Comparison of ENCODE assay signal across 13 cellular contexts in the genomic region with DNA sequence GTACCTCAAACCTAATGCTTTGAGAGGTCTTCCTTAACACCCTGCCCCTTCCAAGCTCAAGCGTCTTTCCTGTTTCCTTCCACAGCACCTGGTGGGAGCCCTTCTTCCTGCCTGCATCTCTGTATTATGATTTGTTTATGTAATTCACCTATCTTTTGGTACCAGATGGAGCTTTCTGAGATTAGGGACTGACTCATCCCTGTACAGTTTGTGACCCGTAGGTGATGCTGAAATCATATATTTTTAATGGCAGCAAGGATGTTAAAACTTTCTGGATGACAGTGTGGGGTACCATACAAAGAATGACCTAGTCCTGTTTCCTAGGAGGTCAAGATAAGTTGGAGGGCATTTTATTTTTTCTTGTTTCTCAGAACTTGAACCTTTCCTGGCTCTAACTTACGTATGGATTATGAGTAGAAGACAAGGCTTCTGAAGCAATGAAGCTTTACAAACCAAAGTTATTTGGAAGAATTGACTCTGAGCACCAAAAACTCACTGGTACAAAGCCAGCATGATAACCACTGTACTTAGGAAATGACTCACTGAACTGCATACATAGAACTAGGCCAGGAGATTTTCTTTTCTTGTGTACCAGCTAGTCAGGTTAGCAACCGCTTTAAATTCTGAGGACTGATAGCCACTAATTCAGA. TPM values are rescaled to one million over a fixed set of nuclear protein-coding genes. Genes with fewer than 3 reads are reported as not detected.
DNase-seq lines count a peak whose midpoint lies in the region; ATAC-seq and TF ChIP-seq lines count a peak whose summit lies in the region.
"Had no signal": no experiment of that assay in that cellular context is flagged by ENCODE, and none has a peak within 500 bp of the region (broad histone marks: within the 10 kb centered on the region; RNA-seq: fewer than 3 reads in every experiment).

No MANE protein-coding gene starts in this region.

- H3K27me3 ChIP-seq in mammary epithelial cell (ENCODE audit: insufficient read depth, low read length) = peaks cover 2% of the 10 kb centered on the region
- H3K27me3 ChIP-seq in breast epithelium = no peaks in the 10 kb centered on the region
- H3K27me3 ChIP-seq in sigmoid colon = no peaks in the 10 kb centered on the region
- H3K27me3 ChIP-seq: BLaER1 treated with 17β-estradiol and CSF1 and Interleukin-3, amounts not matched to agents 10 nM and 100 nM; dorsolateral prefrontal cortex had no signal

- no peaks in the 10 kb centered on the region for H3K4me1 ChIP-seq in mammary epithelial cell (ENCODE audit: insufficient read depth, low read length)
- no peaks in the 10 kb centered on the region for H3K4me1 ChIP-seq in breast epithelium
- H3K4me1 ChIP-seq in sigmoid colon = no peaks in the 10 kb centered on the region

- H3K36me3 ChIP-seq in mammary epithelial cell (ENCODE audit: insufficient read depth, low read length) (no peaks in the 10 kb centered on the region), breast epithelium (no peaks in the 10 kb centered on the region), sigmoid colon (no peaks in the 10 kb centered on the region)
- H3K36me3 ChIP-seq: BLaER1 treated with 17β-estradiol and CSF1 and Interleukin-3, amounts not matched to agents 10 nM and 100 nM had no signal

- H4K20me1 ChIP-seq in mammary epithelial cell (ENCODE audit: insufficient read depth, low read length) = no peaks in the 10 kb centered on the region
- H4K20me1 ChIP-seq: BLaER1 treated with 17β-estradiol and CSF1 and Interleukin-3, amounts not matched to agents 10 nM and 100 nM had no signal

- peak; percentile 71 for ATAC-seq in HG03175 (IDR thresholded peaks at IDR 0.05; ENCODE audit: unreplicated experiment)
- ATAC-seq: mucosa of descending colon had no signal

- BruUV-seq in mammary epithelial cell (replicated peaks; lab: Mats Ljungman, UMichigan) = no TSS peak

- CTCF ChIA-PET in mammary epithelial cell (lab: Charles Lee; ENCODE audit: low non-redundant PET) = no interaction called here

- no peak overlapping the region for H3K4me2 ChIP-seq in mammary epithelial cell (ENCODE audit: insufficient read depth, low read depth, low read length)

- no peaks in the 10 kb centered on the region for H3K79me2 ChIP-seq in mammary epithelial cell (ENCODE audit: insufficient read depth, low read length)

- TF ChIP-seq POLR2A in breast epithelium (IDR thresholded peaks at IDR 0.05) (no peak), sigmoid colon (IDR thresholded peaks at IDR 0.05) (no peak)

- DNase-seq in mammary epithelial cell = peak; percentile 19
- no peak for DNase-seq in breast epithelium (ENCODE audit: low spot score in 2 of 2)
- DNase-seq in amniotic epithelial cell (ENCODE audit: low read depth) = peak; percentile 36
- no peak for DNase-seq in AG08396 (ENCODE audit: low spot score)
- no peak for DNase-seq in NCI-H1048 (lab: John Stamatoyannopoulos, UW)
- DNase-seq in stimulated activated CD4-positive, alpha-beta T cell treated with anti-CD3 and anti-CD28 coated beads, Interleukin-12 subunit alpha, Interleukin-12 subunit beta, amount 100 ng/mL, for 4 hours = no peak
- no peak for DNase-seq in sigmoid colon
- DNase-seq: dorsolateral prefrontal cortex, mucosa of descending colon, NCI-H2081 treated with DMSO at 0.1 percent for 48 hours had no signal

- TF ChIP-seq CTCF in mammary epithelial cell (conservative IDR thresholded peaks at IDR 0.05 in 1 of 2, IDR thresholded peaks at IDR 0.05 in 1 of 2; ENCODE audit: extremely low read depth in 1 of 2, insufficient read depth in 1 of 2, low read depth in 1 of 2, low read length in 2 of 2) (no peak), breast epithelium (IDR thresholded peaks at IDR 0.05) (no peak), sigmoid colon (IDR thresholded peaks at IDR 0.05) (no peak)

- in situ Hi-C loops in mammary epithelial cell (cut with MboI; ENCODE audit: low sequenced_read_pairs in 2 of 2) = no loop called here

- TF ChIP-seq EP300 in sigmoid colon (IDR thresholded peaks at IDR 0.05) = no peak

- no peak overlapping the region for H3K4me3 ChIP-seq in mammary epithelial cell (replicated peaks in 1 of 3; ENCODE audit: insufficient read depth in 1 of 3, low read depth in 2 of 3, low read length in 3 of 3)
- no peak overlapping the region for H3K4me3 ChIP-seq in breast epithelium
- no peak overlapping the region for H3K4me3 ChIP-seq in sigmoid colon
- H3K4me3 ChIP-seq: BLaER1 treated with 17β-estradiol and CSF1 and Interleukin-3, amounts not matched to agents 10 nM and 100 nM; dorsolateral prefrontal cortex; mucosa of descending colon had no signal

- intact Hi-C loops in mammary epithelial cell (cut with micrococcal nuclease) (loop anchor here (10.0 kb wide), 1 partner anchor 132 kb away; no protein-coding TSS in a partner anchor), breast epithelium (cut with DNase I; ENCODE audit: low total_unique reads) (no loop called here), sigmoid colon (cut with DNase I) (no loop called here)

- 66% methylated on average over 4 of the region's 4 CpGs for WGBS in mammary epithelial cell (ENCODE audit: low coverage, missing lambda C conversion rate)
- 62 to 87% methylated on average over 4 of the region's 4 CpGs for WGBS in sigmoid colon, 2 donors

- no peak overlapping the region for H2AFZ ChIP-seq in mammary epithelial cell (ENCODE audit: low read depth, low read length)

- dilution Hi-C loops in mammary epithelial cell (cut with HindIII; ENCODE audit: low sequenced_read_pairs) = no loop called here

- H3K27ac ChIP-seq in mammary epithelial cell (ENCODE audit: insufficient read depth, low read depth, low read length) (no peak overlapping the region), breast epithelium (no peak overlapping the region), sigmoid colon (no peak overlapping the region)
- H3K27ac ChIP-seq: BLaER1 treated with 17β-estradiol and CSF1 and Interleukin-3, amounts not matched to agents 10 nM and 100 nM; dorsolateral prefrontal cortex had no signal

- no peak overlapping the region for H3K9ac ChIP-seq in mammary epithelial cell (ENCODE audit: insufficient read depth, low read length)
- H3K9ac ChIP-seq: BLaER1 treated with 17β-estradiol and CSF1 and Interleukin-3, amounts not matched to agents 10 nM and 100 nM had no signal

- H3K9me3 ChIP-seq in mammary epithelial cell (replicated peaks; ENCODE audit: insufficient read depth, low read length) = no peaks in the 10 kb centered on the region
- no peaks in the 10 kb centered on the region for H3K9me3 ChIP-seq in breast epithelium
- no peaks in the 10 kb centered on the region for H3K9me3 ChIP-seq in sigmoid colon
- H3K9me3 ChIP-seq: BLaER1 treated with 17β-estradiol and CSF1 and Interleukin-3, amounts not matched to agents 10 nM and 100 nM; mucosa of descending colon had no signal

RNA-seq across cellular contexts. Expression of a gene that starts 46.6 kb away (rescaled TPM):
- total RNA-seq in mammary epithelial cell (not detected), breast epithelium (1 to 10 TPM in 1 of 3 donors, not detected in 2; 1.6 TPM), sigmoid colon (under 1 TPM in 1 of 4 donors, not detected in 3; 0.71 TPM)
- polyA plus RNA-seq in mammary epithelial cell (not detected), sigmoid colon (10 to 100 TPM; 60.0 to 97.8 (median 83.5) TPM)
- polyA minus RNA-seq in mammary epithelial cell = not detected
- total RNA-seq: H4 had no signal

Comparison
In these comparisons a context has a peak if more than half of its experiments do, and no peak if none do; other contexts are left out.
1. DNase-seq: peak in mammary epithelial cell (single experiment) and amniotic epithelial cell (single experiment); none in breast epithelium (0 of 2), AG08396 (single experiment), NCI-H1048 (single experiment), stimulated activated CD4-positive, alpha-beta T cell treated with anti-CD3 and anti-CD28 coated beads, Interleukin-12 subunit alpha, Interleukin-12 subunit beta, amount 100 ng/mL, for 4 hours (single experiment) and sigmoid colon (single experiment).